Comparison of ENCODE assay signal across 10 cellular contexts in the genomic region with DNA sequence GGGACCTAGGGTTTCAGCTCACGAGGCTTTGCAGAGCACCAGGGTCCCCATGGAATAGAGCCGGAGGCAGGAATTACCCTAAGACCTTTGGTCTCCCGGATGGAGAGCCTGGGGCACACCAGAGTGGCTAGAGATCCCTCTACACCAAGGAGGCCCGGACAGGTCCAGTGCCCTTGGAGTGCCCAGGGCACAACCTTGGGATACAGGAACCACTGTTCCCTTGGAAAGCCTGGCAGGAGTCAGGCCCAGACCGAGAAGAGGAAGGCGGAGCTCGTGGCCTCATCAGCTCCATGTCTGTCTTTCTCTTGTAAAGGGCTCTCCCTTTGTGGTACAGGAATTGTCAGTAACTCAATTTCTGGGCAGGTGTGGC. TPM values are rescaled to one million over a fixed set of nuclear protein-coding genes. Genes with fewer than 3 reads are reported as not detected.
DNase-seq lines count a peak whose midpoint lies in the region; ATAC-seq and TF ChIP-seq lines count a peak whose summit lies in the region.
"Had no signal": no experiment of that assay in that cellular context is flagged by ENCODE, and none has a peak within 500 bp of the region (broad histone marks: within the 10 kb centered on the region; RNA-seq: fewer than 3 reads in every experiment).

No MANE protein-coding gene starts in this region.

- WGBS in liver = 42% methylated on average over 7 of the region's 7 CpGs

- H3K4me3 ChIP-seq in liver (ENCODE audit: low read depth in 1 of 3, low read length in 3 of 3) = peak overlapping the region; percentile 69 to 85 (median 73)

- peaks cover 20% of the 10 kb centered on the region for H3K27me3 Mint-ChIP-seq in activated CD4-positive, alpha-beta T cell treated with anti-CD3 and anti-CD28 coated beads, Interleukin-2, amount 10 ng/mL, durations not matched to agents 7 days and 5 days
- peaks cover 11% of the 10 kb centered on the region for H3K27me3 Mint-ChIP-seq in brain
- H3K27me3 Mint-ChIP-seq in type B pancreatic cell = peaks cover 4% of the 10 kb centered on the region

- peaks cover 27% of the 10 kb centered on the region for H3K4me1 Mint-ChIP-seq in activated CD4-positive, alpha-beta T cell treated with anti-CD3 and anti-CD28 coated beads, Interleukin-2, amount 10 ng/mL, durations not matched to agents 7 days and 5 days
- H3K4me1 Mint-ChIP-seq in brain (peaks cover 29% of the 10 kb centered on the region), type B pancreatic cell (ENCODE audit: unreplicated experiment) (peaks cover 26% of the 10 kb centered on the region)

- CTCF ChIA-PET in activated CD4-positive, alpha-beta T cell treated with anti-CD3 and anti-CD28 coated beads, Interleukin-2, amount 10 ng/mL, durations not matched to agents 7 days and 5 days (lab: Charles Lee) = interaction anchor here (1.0 to 1.2 kb wide), 2 partner anchors 10 to 14 kb away, joined by 3 to 4 read pairs; no protein-coding TSS in a partner anchor

- peaks cover 4% of the 10 kb centered on the region for H3K9me3 Mint-ChIP-seq in activated CD4-positive, alpha-beta T cell treated with anti-CD3 and anti-CD28 coated beads, Interleukin-2, amount 10 ng/mL, durations not matched to agents 7 days and 5 days
- peaks cover 0 to 5% (median 0%) of the 10 kb centered on the region in 5 experiments for H3K9me3 Mint-ChIP-seq in brain
- no peaks in the 10 kb centered on the region for H3K9me3 Mint-ChIP-seq in type B pancreatic cell

- DNase-seq in activated CD4-positive, alpha-beta T cell treated with anti-CD3 and anti-CD28 coated beads, Interleukin-2, amount 10 ng/mL, durations not matched to agents 7 days and 5 days = no peak
- no peak for DNase-seq in activated CD4-positive, alpha-beta T cell treated with anti-CD3 and anti-CD28 coated beads, Interleukin-2, amount 50 U/mL, for 4 hours
- DNase-seq in type B pancreatic cell (ENCODE audit: extremely low spot score, unreplicated experiment) = no peak
- DNase-seq in stimulated activated naive CD4-positive, alpha-beta T cell treated with Interleukin-2 at 50 U/mL for 16 hours (lab: John Stamatoyannopoulos, UW) = no peak
- DNase-seq in stimulated activated CD4-positive, alpha-beta T cell treated with anti-CD3 and anti-CD28 coated beads, Interleukin-2, amount 100 ng/mL, for 48 hours = no peak

- peaks cover 4% of the 10 kb centered on the region for H3K36me3 Mint-ChIP-seq in activated CD4-positive, alpha-beta T cell treated with anti-CD3 and anti-CD28 coated beads, Interleukin-2, amount 10 ng/mL, durations not matched to agents 7 days and 5 days (ENCODE audit: low read depth)
- H3K36me3 Mint-ChIP-seq in brain = no peaks in the 10 kb centered on the region
- peaks cover 3% of the 10 kb centered on the region for H3K36me3 Mint-ChIP-seq in type B pancreatic cell

- H3K9ac ChIP-seq in liver (ENCODE audit: low read depth in 1 of 2, low read length in 2 of 2) = no peak overlapping the region

- peak overlapping the region; percentile 71 for H3K4me3 Mint-ChIP-seq in activated CD4-positive, alpha-beta T cell treated with anti-CD3 and anti-CD28 coated beads, Interleukin-2, amount 10 ng/mL, durations not matched to agents 7 days and 5 days
- H3K4me3 Mint-ChIP-seq in brain (peak overlapping the region in 4 of 5 experiments; percentile 13 to 89 (median 65)), type B pancreatic cell (peak overlapping the region; percentile 81)

- H3K9me3 ChIP-seq in liver (ENCODE audit: control insufficient read depth in 4 of 4, low read length in 3 of 4) = no peaks in the 10 kb centered on the region

- H3K27me3 ChIP-seq in liver (ENCODE audit: control insufficient read depth in 4 of 4, insufficient read depth in 4 of 4, low read length in 3 of 4) = no peaks in the 10 kb centered on the region

- no peaks in the 10 kb centered on the region for H3K36me3 ChIP-seq in liver (ENCODE audit: control insufficient read depth in 4 of 4, insufficient read depth in 3 of 4, low read depth in 1 of 4, low read length in 3 of 4)

- H3K27ac ChIP-seq in liver (ENCODE audit: low read depth in 1 of 2, low read length in 2 of 2) = peak overlapping the region in 1 of 2 donors; percentile 47

- H3K27ac Mint-ChIP-seq in activated CD4-positive, alpha-beta T cell treated with anti-CD3 and anti-CD28 coated beads, Interleukin-2, amount 10 ng/mL, durations not matched to agents 7 days and 5 days = peak overlapping the region; percentile 60
- H3K27ac Mint-ChIP-seq in brain = peak overlapping the region in 2 of 5 experiments; percentile 60 to 97
- peak overlapping the region; percentile 31 for H3K27ac Mint-ChIP-seq in type B pancreatic cell

- TF ChIP-seq RAD21 in liver (IDR thresholded peaks at IDR 0.05) = no peak

- POLR2A ChIA-PET in activated CD4-positive, alpha-beta T cell treated with anti-CD3 and anti-CD28 coated beads, Interleukin-2, amount 10 ng/mL, durations not matched to agents 7 days and 5 days (lab: Charles Lee) = no interaction called here

- ATAC-seq in HG03196 (IDR thresholded peaks at IDR 0.05; ENCODE audit: unreplicated experiment) = no peak

- TF ChIP-seq CTCF in brain (conservative IDR thresholded peaks at IDR 0.05) (no peak), liver (IDR thresholded peaks at IDR 0.05; ENCODE audit: low read depth, low read length, missing input control) (no peak), type B pancreatic cell (conservative IDR thresholded peaks at IDR 0.05) (no peak)

- H3K4me1 ChIP-seq in liver (ENCODE audit: control insufficient read depth in 4 of 4, insufficient read depth in 4 of 4, low read length in 3 of 4) = peaks cover 2 to 21% (median 14%) of the 10 kb centered on the region in 4 donors

TF ChIP-seq in liver, 16 proteins besides CTCF, POLR2A, EP300 and RAD21:
- no peak for TF ChIP-seq HNF4A (conservative IDR thresholded peaks at IDR 0.05)
- no peak for TF ChIP-seq TAF1 (conservative IDR thresholded peaks at IDR 0.05)
- no peak for TF ChIP-seq EGR1 (IDR thresholded peaks at IDR 0.05; ENCODE audit: low read depth in 2 of 2)
- TF ChIP-seq RXRA (IDR thresholded peaks at IDR 0.05) = no peak
- TF ChIP-seq NR2F2 (IDR thresholded peaks at IDR 0.05) = no peak
- TF ChIP-seq FOXA2 (IDR thresholded peaks at IDR 0.05) = no peak

RNA-seq across cellular contexts. Expression of a gene that starts 3.8 kb away (rescaled TPM):
- total RNA-seq in activated CD4-positive, alpha-beta T cell treated with anti-CD3 and anti-CD28 coated beads, Interleukin-2, amount 10 ng/mL, durations not matched to agents 7 days and 5 days = under 1 TPM; 0.07 to 0.15 TPM
- 131 TPM for polyA plus RNA-seq in brain (ENCODE audit: insufficient read depth, low read depth, low replicate concordance)
- under 1 TPM; 0.09 to 0.50 TPM for total RNA-seq in liver
- polyA plus RNA-seq in liver = 1 to 10 TPM; 1.1 to 1.5 TPM
- 11.6 and 21.2 TPM in 2 replicates for total RNA-seq in type B pancreatic cell (ENCODE audit: low replicate concordance)

RNA-seq across cellular contexts. Expression of a gene that starts 54.1 kb away (rescaled TPM):
- not detected for total RNA-seq in activated CD4-positive, alpha-beta T cell treated with anti-CD3 and anti-CD28 coated beads, Interleukin-2, amount 10 ng/mL, durations not matched to agents 7 days and 5 days
- not detected for polyA plus RNA-seq in brain (ENCODE audit: insufficient read depth, low read depth, low replicate concordance)
- total RNA-seq in liver = not detected
- not detected for polyA plus RNA-seq in liver
- not detected in 2 replicates for total RNA-seq in type B pancreatic cell (ENCODE audit: low replicate concordance)
- total RNA-seq: Daoy, glomerular endothelial cell had no signal
